In the genomic region with DNA sequence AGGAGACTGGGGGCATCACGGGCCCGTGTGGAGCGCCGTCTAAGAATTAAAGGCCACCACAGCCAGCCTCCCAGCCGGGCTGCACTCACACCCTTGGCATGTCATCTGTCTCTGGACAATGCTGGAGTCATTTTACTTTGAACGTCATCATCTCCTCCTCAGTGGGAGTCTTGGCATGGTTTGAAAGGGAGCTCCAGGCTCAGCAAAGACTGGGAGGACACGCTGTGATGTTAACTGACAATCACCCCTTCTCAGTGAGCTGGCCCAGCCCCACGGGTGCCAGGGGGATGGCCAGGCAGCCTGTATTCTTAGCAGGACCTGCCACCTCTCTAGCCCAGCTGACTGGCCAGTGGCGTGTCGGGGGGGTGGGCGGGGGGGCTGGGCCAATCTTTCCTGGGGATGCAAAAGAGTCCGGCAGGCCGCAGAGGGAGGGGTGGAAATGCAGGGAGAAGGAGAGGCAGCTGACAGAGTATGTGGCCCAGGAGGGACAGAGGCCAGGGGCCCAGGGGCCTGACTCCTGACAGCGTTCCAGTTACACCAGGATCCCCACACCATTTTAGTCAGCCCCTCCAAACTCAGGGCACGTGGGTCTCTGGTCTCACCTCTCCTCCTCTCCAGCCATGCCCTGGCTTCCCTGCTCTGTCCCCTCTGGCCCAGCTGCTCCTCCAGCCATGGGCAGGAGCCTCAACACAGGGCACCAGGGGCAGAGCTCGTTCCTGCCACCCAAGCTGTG, we compare ENCODE assay signal across 12 cellular contexts.
A peak's percentile ranks its signal among the peaks of the same experiment; 100 is the strongest.
DNase-seq lines count a peak whose midpoint lies in the region; ATAC-seq and TF ChIP-seq lines count a peak whose summit lies in the region.
"Had no signal": no experiment of that assay in that cellular context is flagged by ENCODE, and none has a peak within 500 bp of the region (broad histone marks: within the 10 kb centered on the region; RNA-seq: fewer than 3 reads in every experiment).

No MANE protein-coding gene starts in this region.

- peaks cover 46% of the 10 kb centered on the region for H3K4me1 Mint-ChIP-seq in memory B cell

- peak overlapping the region; percentile 34 for H3K4me3 Mint-ChIP-seq in memory B cell

- no peaks in the 10 kb centered on the region for H3K27me3 Mint-ChIP-seq in memory B cell
- H3K27me3 Mint-ChIP-seq: naive B cell had no signal

- DNase-seq in AG09309 (ENCODE audit: low read depth) (peak; percentile 47), H4 (ENCODE audit: low spot score) (peak; percentile 62), astrocyte of the cerebellum (ENCODE audit: low read depth) (peak; percentile 92), memory B cell (ENCODE audit: low spot score in 2 of 2) (no peak), posterior vena cava (ENCODE audit: low spot score) (no peak), foreskin melanocyte (no peak), inferior parietal cortex (ENCODE audit: extremely low spot score) (no peak)
- DNase-seq: DMS79 treated with DMSO at 0.1 percent for 48 hours, naive B cell, NCI-H1092, Right ventricle myocardium superior had no signal

- ATAC-seq in memory B cell (ENCODE audit: low read depth) (no peak), HG03571 (IDR thresholded peaks at IDR 0.05; ENCODE audit: unreplicated experiment) (no peak)

- H3K4me3 ChIP-seq in AG09309 (ENCODE audit: control insufficient read depth, low read depth, low read length) (no peak overlapping the region), astrocyte of the cerebellum (ENCODE audit: low read depth, low read length) (no peak overlapping the region)

- in situ Hi-C loops in astrocyte of the cerebellum (cut with HindIII; ENCODE audit: low sequenced_read_pairs): no loop called here

- intact Hi-C loops in posterior vena cava (cut with DNase I): no loop called here

- TF ChIP-seq CTCF in AG09309 (IDR thresholded peaks at IDR 0.05; ENCODE audit: control insufficient read depth, insufficient read depth, low read depth, low read length, missing control alignments): no peak
- no peak for TF ChIP-seq CTCF in astrocyte of the cerebellum (IDR thresholded peaks at IDR 0.05; ENCODE audit: low read depth, low read length, missing control alignments)

- H3K9me3 Mint-ChIP-seq in memory B cell: no peaks in the 10 kb centered on the region
- H3K9me3 Mint-ChIP-seq: naive B cell had no signal

- H3K36me3 Mint-ChIP-seq in memory B cell: peaks cover 43% of the 10 kb centered on the region

- peak overlapping the region; percentile 62 for H3K27ac Mint-ChIP-seq in memory B cell

Comparison
In these comparisons a context has a peak if more than half of its experiments do, and no peak if none do; other contexts are left out.
1. DNase-seq: peak in AG09309 (single experiment), H4 (single experiment) and astrocyte of the cerebellum (single experiment); none in memory B cell (0 of 2), posterior vena cava (single experiment), foreskin melanocyte (single experiment) and inferior parietal cortex (single experiment).